Comparison of ENCODE assay signal across 13 cellular contexts in genomic region chr15:77541421-77542181, GRCh38.
DNase-seq lines count a peak whose midpoint lies in the region; ATAC-seq lines count a peak whose summit lies in the region.
"Had no signal": no experiment of that assay in that cellular context is flagged by ENCODE, and none has a peak within 500 bp of the region (broad histone marks: within the 10 kb centered on the region; RNA-seq: fewer than 3 reads in every experiment).

No MANE protein-coding gene starts in this region.

- DNase-seq in EL, result peak; percentile 21
- DNase-seq in amygdala (lab: John Stamatoyannopoulos, UW), result peak in 49 of 56 donors; percentile 14 to 87 (median 67)
- peak; percentile 74 for DNase-seq in cardiac septum (ENCODE audit: low spot score)
- peak in 46 of 56 donors; percentile 20 to 89 (median 64) for DNase-seq in nucleus accumbens (lab: John Stamatoyannopoulos, UW)
- no peak for DNase-seq in Kasumi-1 (lab: John Stamatoyannopoulos, UW)
- DNase-seq in NCI-H1105 (lab: John Stamatoyannopoulos, UW), result no peak
- DNase-seq: activated CD4-positive, alpha-beta T cell treated with anti-CD3 and anti-CD28 coated beads for 36 hours; adrenal gland; MM.1S; nephron progenitor cell had no signal

- intact Hi-C loops in cardiac septum (cut with DNase I), result loop anchor here (2.0 to 5.0 kb wide), 3 partner anchors 34 to 519 kb away; no protein-coding TSS in a partner anchor

- no peak for ATAC-seq in GM18520 (IDR thresholded peaks at IDR 0.05; ENCODE audit: unreplicated experiment)
- no peak for ATAC-seq in HG03460 (IDR thresholded peaks at IDR 0.05; ENCODE audit: unreplicated experiment)
- ATAC-seq: activated CD4-positive, alpha-beta T cell treated with anti-CD3 and anti-CD28 coated beads for 36 hours; gastroesophageal sphincter had no signal

Comparison
In these comparisons a context has a peak if more than half of its experiments do, and no peak if none do; other contexts are left out.
1. DNase-seq: peak in EL (single experiment), amygdala (49 of 56), cardiac septum (single experiment) and nucleus accumbens (46 of 56); none in Kasumi-1 (0 of 2) and NCI-H1105 (single experiment).